7 cellular contexts compared by ENCODE assay signal in the genomic region with DNA sequence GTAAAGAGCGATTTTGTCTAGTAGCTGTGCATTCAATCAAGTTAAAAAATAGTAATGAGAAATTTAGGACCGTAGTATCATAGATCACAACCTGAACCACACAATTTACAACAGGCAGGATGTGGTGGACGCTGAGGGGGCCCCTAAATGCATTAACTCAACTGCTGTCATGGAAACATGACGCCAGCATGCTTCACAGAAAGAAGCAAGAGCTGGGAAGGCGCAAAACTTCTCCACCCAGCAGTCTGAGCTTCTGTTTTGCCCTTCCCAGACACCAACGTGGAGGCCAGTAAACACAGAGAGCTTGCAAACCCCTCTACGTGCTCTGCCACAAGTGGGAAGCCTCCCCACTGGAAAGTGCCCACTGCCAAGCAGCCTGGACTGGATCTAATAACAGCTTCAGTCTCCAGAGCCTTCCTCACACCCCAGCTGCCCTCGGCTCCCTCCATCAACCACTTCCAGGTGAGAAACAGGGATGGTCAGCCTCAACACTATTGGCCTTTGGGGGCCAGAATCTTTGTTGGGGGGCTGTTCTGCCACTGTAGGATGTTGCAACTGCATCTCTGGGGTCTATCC.
DNase-seq lines count a peak whose midpoint lies in the region; ATAC-seq and TF ChIP-seq lines count a peak whose summit lies in the region.

No MANE protein-coding gene starts in this region.

- H3K4me3 Mint-ChIP-seq in activated naive CD8-positive, alpha-beta T cell: peak overlapping the region; percentile 69

- peaks cover 14% of the 10 kb centered on the region for H3K36me3 Mint-ChIP-seq in activated naive CD8-positive, alpha-beta T cell

- H3K36me3 ChIP-seq in RWPE2 (ENCODE audit: low read depth): no peaks in the 10 kb centered on the region

- H3K27ac ChIP-seq in RWPE2 (ENCODE audit: poor library complexity, severe bottlenecking): peak overlapping the region; percentile 95

- no peak overlapping the region for H3K4me3 ChIP-seq in RWPE2 (ENCODE audit: severe bottlenecking)

- H3K27ac Mint-ChIP-seq in activated naive CD8-positive, alpha-beta T cell: peak overlapping the region; percentile 91

- H3K4me1 Mint-ChIP-seq in activated naive CD8-positive, alpha-beta T cell (ENCODE audit: low read depth): peaks cover 70% of the 10 kb centered on the region

- no peaks in the 10 kb centered on the region for H3K9me3 Mint-ChIP-seq in activated naive CD8-positive, alpha-beta T cell (ENCODE audit: low read depth)

- no peak for TF ChIP-seq CTCF in RWPE2 (IDR thresholded peaks at IDR 0.05; ENCODE audit: poor library complexity, severe bottlenecking)

- ATAC-seq in GM21723 (IDR thresholded peaks at IDR 0.05; ENCODE audit: unreplicated experiment): peak; percentile 75
- ATAC-seq in RWPE2 (ENCODE audit: low read depth): no peak

- no peaks in the 10 kb centered on the region for H3K9me3 ChIP-seq in RWPE2 (ENCODE audit: severe bottlenecking)

- no peaks in the 10 kb centered on the region for H3K27me3 ChIP-seq in RWPE2 (ENCODE audit: insufficient read depth, poor library complexity, severe bottlenecking)

- H3K27me3 Mint-ChIP-seq in activated naive CD8-positive, alpha-beta T cell: no peaks in the 10 kb centered on the region

- DNase-seq in RWPE2 (ENCODE audit: low spot score): no peak
- peak; percentile 57 for DNase-seq in stimulated activated CD8-positive, alpha-beta memory T cell treated with anti-CD3 and anti-CD28 coated beads, Interleukin-15, amount 100 ng/mL, for 1 hour (ENCODE audit: low read depth)
- no peak for DNase-seq in retina
- DNase-seq in cerebellum (ENCODE audit: low spot score): no peak
- no peak for DNase-seq in GM19240 (ENCODE audit: insufficient read length, low spot score)

- H3K4me1 ChIP-seq in RWPE2 (ENCODE audit: insufficient read depth, poor library complexity, severe bottlenecking): peaks cover 27% of the 10 kb centered on the region
